ENCODE assay signal across 22 cellular contexts in genomic region chr12:115636546-115636945, GRCh38.
"Had no signal": no experiment of that assay in that cellular context is flagged by ENCODE, and none has a peak within 500 bp of the region (broad histone marks: within the 10 kb centered on the region; RNA-seq: fewer than 3 reads in every experiment).

No MANE protein-coding gene starts in this region.

- H3K4me3 ChIP-seq: coronary artery, dorsolateral prefrontal cortex, neural progenitor cell, spleen, tibial nerve had no signal

- H3K36me3 Mint-ChIP-seq: activated CD4-positive, alpha-beta memory T cell treated with anti-CD3 and anti-CD28 coated beads for 36 hours; activated naive CD4-positive, alpha-beta T cell treated with anti-CD3 and anti-CD28 coated beads, Interleukin-2, amount 50 U/mL, for 24 hours; brain; naive thymus-derived CD4-positive, alpha-beta T cell; neural progenitor cell had no signal

- H3K27me3 ChIP-seq: neural progenitor cell, tibial nerve had no signal

- H3K27me3 Mint-ChIP-seq: activated CD4-positive, alpha-beta memory T cell treated with anti-CD3 and anti-CD28 coated beads for 36 hours; activated CD4-positive, alpha-beta T cell treated with anti-CD3 and anti-CD28 coated beads, Interleukin-2, amount 10 ng/mL, durations not matched to agents 24 days and 14 days; activated naive CD8-positive, alpha-beta T cell treated with anti-CD3 and anti-CD28 coated beads, Interleukin-2, amount 50 U/mL, for 24 hours; activated T-helper 17 cell treated with anti-CD3 and anti-CD28 coated beads, Interleukin-2, amount 50 U/mL, for 72 hours; brain had no signal

- H3K27ac ChIP-seq: coronary artery, dorsolateral prefrontal cortex, neural progenitor cell, spleen, tibial nerve had no signal

- H3K9ac ChIP-seq: neural progenitor cell had no signal

- H3K4me2 ChIP-seq: neural progenitor cell had no signal

- H3K27ac Mint-ChIP-seq: activated CD4-positive, alpha-beta memory T cell treated with anti-CD3 and anti-CD28 coated beads for 36 hours; activated CD4-positive, alpha-beta T cell treated with anti-CD3 and anti-CD28 coated beads, Interleukin-2, amount 10 ng/mL, durations not matched to agents 24 days and 14 days; activated naive CD4-positive, alpha-beta T cell treated with anti-CD3 and anti-CD28 coated beads, Interleukin-2, amount 50 U/mL, for 24 hours; activated naive CD8-positive, alpha-beta T cell treated with anti-CD3 and anti-CD28 coated beads, Interleukin-2, amount 50 U/mL, for 24 hours; activated T-helper 17 cell treated with anti-CD3 and anti-CD28 coated beads, Interleukin-2, amount 50 U/mL, for 72 hours; brain; naive thymus-derived CD4-positive, alpha-beta T cell; neural progenitor cell had no signal

- H3K9me3 ChIP-seq: spleen, tibial nerve had no signal

- H2AFZ ChIP-seq: neural progenitor cell had no signal

- H3K36me3 ChIP-seq: neural progenitor cell, spleen, tibial nerve had no signal

- ATAC-seq: activated naive CD8-positive, alpha-beta T cell treated with anti-CD3 and anti-CD28 coated beads, Interleukin-2, amount 50 U/mL, for 24 hours; activated T-helper 17 cell treated with anti-CD3 and anti-CD28 coated beads, Interleukin-2, amount 50 U/mL, for 72 hours; left ventricle myocardium superior; naive thymus-derived CD4-positive, alpha-beta T cell; right cardiac atrium had no signal

- H3K9me3 Mint-ChIP-seq: activated CD4-positive, alpha-beta memory T cell treated with anti-CD3 and anti-CD28 coated beads for 36 hours; activated CD4-positive, alpha-beta T cell treated with anti-CD3 and anti-CD28 coated beads, Interleukin-2, amount 10 ng/mL, durations not matched to agents 24 days and 14 days; activated naive CD8-positive, alpha-beta T cell treated with anti-CD3 and anti-CD28 coated beads, Interleukin-2, amount 50 U/mL, for 24 hours; activated T-helper 17 cell treated with anti-CD3 and anti-CD28 coated beads, Interleukin-2, amount 50 U/mL, for 72 hours; brain; neural progenitor cell had no signal

- H3K4me1 ChIP-seq: spleen, tibial nerve had no signal

- H3K4me1 Mint-ChIP-seq: activated CD4-positive, alpha-beta T cell treated with anti-CD3 and anti-CD28 coated beads, Interleukin-2, amount 10 ng/mL, durations not matched to agents 24 days and 14 days; activated naive CD4-positive, alpha-beta T cell treated with anti-CD3 and anti-CD28 coated beads, Interleukin-2, amount 50 U/mL, for 24 hours; activated naive CD8-positive, alpha-beta T cell treated with anti-CD3 and anti-CD28 coated beads, Interleukin-2, amount 50 U/mL, for 24 hours; activated T-helper 17 cell treated with anti-CD3 and anti-CD28 coated beads, Interleukin-2, amount 50 U/mL, for 72 hours; naive thymus-derived CD4-positive, alpha-beta T cell had no signal

- H3K4me3 Mint-ChIP-seq: activated CD4-positive, alpha-beta memory T cell treated with anti-CD3 and anti-CD28 coated beads for 36 hours; activated CD4-positive, alpha-beta T cell treated with anti-CD3 and anti-CD28 coated beads, Interleukin-2, amount 10 ng/mL, durations not matched to agents 24 days and 14 days; activated naive CD4-positive, alpha-beta T cell treated with anti-CD3 and anti-CD28 coated beads, Interleukin-2, amount 50 U/mL, for 24 hours; activated naive CD8-positive, alpha-beta T cell treated with anti-CD3 and anti-CD28 coated beads, Interleukin-2, amount 50 U/mL, for 24 hours; activated T-helper 17 cell treated with anti-CD3 and anti-CD28 coated beads, Interleukin-2, amount 50 U/mL, for 72 hours; brain; naive thymus-derived CD4-positive, alpha-beta T cell; neural progenitor cell had no signal

- DNase-seq: activated CD4-positive, alpha-beta memory T cell treated with anti-CD3 and anti-CD28 coated beads for 36 hours; activated CD4-positive, alpha-beta T cell treated with anti-CD3 and anti-CD28 coated beads, Interleukin-2, amount 10 ng/mL, durations not matched to agents 24 days and 14 days; activated CD4-positive, CD25-positive, alpha-beta regulatory T cell treated with anti-CD3 and anti-CD28 coated beads, Interleukin-2, amount 50 U/mL, for 72 hours; activated CD8-positive, alpha-beta memory T cell treated with anti-CD3 and anti-CD28 coated beads, Interleukin-2, amount 50 U/mL, for 4 hours; activated gamma-delta T cell treated with Interleukin-2 at 50 U/mL for 16 hours; activated naive CD8-positive, alpha-beta T cell treated with anti-CD3 and anti-CD28 coated beads, Interleukin-2, amount 50 U/mL, for 24 hours; activated T-cell treated with anti-CD3 and anti-CD28 coated beads, Interleukin-2, amount 50 U/mL, for 1 hour; dorsolateral prefrontal cortex; effector memory CD4-positive, alpha-beta T cell; left ventricle myocardium superior; midbrain; naive thymus-derived CD4-positive, alpha-beta T cell; right cardiac atrium; spleen; stimulated activated naive CD4-positive, alpha-beta T cell treated with Interleukin-2 at 50 U/mL for 16 hours; T-helper 2 cell had no signal
